1 cellular context compared by ENCODE assay signal in the genomic region with DNA sequence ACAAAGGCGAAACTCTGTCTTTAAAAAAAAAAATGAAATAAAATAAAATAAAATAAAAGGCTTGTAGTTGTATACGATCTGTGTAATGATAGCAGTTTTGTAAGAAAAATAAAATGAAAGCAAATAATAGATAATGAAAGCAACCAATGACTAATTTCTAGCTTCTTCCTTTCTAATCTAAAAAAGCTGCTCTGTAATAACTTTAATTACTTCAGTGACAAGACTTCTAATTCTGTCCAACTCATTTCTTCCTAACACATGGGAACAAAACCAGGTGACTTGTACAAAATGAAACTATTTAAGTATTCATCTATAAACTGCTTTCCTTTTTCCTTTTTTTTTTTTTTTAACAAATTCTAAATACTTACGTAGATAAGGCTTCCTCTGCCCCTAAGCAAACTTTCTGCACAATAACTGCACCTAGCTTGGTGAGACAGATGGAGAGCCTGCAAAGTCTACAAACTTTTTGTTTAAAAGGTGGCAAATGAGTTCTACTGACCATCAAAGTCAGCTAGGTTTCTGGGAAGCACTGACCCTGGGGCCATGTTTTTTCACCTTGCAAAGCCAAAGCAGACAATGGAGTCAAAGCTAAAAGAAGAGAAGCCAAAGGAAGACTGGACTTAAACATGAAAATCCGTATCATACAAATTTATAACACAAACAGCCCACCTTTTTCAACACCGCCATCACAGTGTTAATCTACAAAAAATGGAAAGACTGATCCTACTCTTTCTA.
TF ChIP-seq lines count a peak whose summit lies in the region.

No MANE protein-coding gene starts in this region.

TF ChIP-seq in WTC11, 78 proteins besides CTCF, POLR2A, EP300 and RAD21 (continued from another document):
- TF ChIP-seq, protein P1, sequence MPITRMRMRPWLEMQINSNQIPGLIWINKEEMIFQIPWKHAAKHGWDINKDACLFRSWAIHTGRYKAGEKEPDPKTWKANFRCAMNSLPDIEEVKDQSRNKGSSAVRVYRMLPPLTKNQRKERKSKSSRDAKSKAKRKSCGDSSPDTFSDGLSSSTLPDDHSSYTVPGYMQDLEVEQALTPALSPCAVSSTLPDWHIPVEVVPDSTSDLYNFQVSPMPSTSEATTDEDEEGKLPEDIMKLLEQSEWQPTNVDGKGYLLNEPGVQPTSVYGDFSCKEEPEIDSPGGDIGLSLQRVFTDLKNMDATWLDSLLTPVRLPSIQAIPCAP (CRISPR knock-in tag; IDR thresholded peaks at IDR 0.05), result no peak
- TF ChIP-seq, protein P2, sequence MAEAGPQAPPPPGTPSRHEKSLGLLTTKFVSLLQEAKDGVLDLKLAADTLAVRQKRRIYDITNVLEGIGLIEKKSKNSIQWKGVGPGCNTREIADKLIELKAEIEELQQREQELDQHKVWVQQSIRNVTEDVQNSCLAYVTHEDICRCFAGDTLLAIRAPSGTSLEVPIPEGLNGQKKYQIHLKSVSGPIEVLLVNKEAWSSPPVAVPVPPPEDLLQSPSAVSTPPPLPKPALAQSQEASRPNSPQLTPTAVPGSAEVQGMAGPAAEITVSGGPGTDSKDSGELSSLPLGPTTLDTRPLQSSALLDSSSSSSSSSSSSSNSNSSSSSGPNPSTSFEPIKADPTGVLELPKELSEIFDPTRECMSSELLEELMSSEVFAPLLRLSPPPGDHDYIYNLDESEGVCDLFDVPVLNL (CRISPR knock-in tag; IDR thresholded peaks at IDR 0.05; ENCODE audit: borderline replicate concordance, low read depth), result no peak
- no peak for TF ChIP-seq TEAD1 (CRISPR knock-in tag; IDR thresholded peaks at IDR 0.05)
- TF ChIP-seq, protein P3, sequence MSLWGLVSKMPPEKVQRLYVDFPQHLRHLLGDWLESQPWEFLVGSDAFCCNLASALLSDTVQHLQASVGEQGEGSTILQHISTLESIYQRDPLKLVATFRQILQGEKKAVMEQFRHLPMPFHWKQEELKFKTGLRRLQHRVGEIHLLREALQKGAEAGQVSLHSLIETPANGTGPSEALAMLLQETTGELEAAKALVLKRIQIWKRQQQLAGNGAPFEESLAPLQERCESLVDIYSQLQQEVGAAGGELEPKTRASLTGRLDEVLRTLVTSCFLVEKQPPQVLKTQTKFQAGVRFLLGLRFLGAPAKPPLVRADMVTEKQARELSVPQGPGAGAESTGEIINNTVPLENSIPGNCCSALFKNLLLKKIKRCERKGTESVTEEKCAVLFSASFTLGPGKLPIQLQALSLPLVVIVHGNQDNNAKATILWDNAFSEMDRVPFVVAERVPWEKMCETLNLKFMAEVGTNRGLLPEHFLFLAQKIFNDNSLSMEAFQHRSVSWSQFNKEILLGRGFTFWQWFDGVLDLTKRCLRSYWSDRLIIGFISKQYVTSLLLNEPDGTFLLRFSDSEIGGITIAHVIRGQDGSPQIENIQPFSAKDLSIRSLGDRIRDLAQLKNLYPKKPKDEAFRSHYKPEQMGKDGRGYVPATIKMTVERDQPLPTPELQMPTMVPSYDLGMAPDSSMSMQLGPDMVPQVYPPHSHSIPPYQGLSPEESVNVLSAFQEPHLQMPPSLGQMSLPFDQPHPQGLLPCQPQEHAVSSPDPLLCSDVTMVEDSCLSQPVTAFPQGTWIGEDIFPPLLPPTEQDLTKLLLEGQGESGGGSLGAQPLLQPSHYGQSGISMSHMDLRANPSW (CRISPR knock-in tag; conservative IDR thresholded peaks at IDR 0.05; ENCODE audit: low read depth), result no peak
- TF ChIP-seq, protein P4, sequence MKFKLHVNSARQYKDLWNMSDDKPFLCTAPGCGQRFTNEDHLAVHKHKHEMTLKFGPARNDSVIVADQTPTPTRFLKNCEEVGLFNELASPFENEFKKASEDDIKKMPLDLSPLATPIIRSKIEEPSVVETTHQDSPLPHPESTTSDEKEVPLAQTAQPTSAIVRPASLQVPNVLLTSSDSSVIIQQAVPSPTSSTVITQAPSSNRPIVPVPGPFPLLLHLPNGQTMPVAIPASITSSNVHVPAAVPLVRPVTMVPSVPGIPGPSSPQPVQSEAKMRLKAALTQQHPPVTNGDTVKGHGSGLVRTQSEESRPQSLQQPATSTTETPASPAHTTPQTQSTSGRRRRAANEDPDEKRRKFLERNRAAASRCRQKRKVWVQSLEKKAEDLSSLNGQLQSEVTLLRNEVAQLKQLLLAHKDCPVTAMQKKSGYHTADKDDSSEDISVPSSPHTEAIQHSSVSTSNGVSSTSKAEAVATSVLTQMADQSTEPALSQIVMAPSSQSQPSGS (CRISPR knock-in tag; IDR thresholded peaks at IDR 0.05; ENCODE audit: borderline replicate concordance, low read depth), result no peak
